In the genomic region with DNA sequence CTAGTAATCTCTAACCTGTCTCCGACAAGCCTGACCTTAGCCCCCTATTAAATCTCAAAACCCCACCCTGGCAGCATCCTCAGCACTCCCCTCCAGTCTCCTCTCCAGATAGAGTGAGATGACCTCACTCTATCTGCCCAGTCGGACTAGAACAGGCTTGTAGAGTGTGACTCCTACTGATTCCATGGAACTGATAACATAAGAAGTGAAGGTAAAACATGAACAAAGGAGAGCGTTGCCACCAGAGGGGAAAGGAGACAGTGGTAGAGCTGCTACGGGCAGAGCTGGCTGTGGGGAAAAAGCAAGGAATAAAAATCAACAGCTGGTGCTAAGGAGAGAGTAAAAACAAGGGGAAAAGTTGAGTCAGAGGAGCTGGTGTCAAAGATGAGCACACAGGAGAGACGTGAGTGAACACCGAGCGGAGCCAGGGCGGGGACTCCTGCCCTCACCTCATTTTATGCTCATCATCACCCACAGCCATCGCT, we compare ENCODE assay signal across 1 cellular context.
A peak's percentile ranks its signal among the peaks of the same experiment; 100 is the strongest.
TF ChIP-seq lines count a peak whose summit lies in the region.

No MANE protein-coding gene starts in this region.

TF ChIP-seq in HEK293, 187 proteins besides CTCF, POLR2A, EP300 and RAD21 (continued from another document and continues in another):
- TF ChIP-seq, protein P1, sequence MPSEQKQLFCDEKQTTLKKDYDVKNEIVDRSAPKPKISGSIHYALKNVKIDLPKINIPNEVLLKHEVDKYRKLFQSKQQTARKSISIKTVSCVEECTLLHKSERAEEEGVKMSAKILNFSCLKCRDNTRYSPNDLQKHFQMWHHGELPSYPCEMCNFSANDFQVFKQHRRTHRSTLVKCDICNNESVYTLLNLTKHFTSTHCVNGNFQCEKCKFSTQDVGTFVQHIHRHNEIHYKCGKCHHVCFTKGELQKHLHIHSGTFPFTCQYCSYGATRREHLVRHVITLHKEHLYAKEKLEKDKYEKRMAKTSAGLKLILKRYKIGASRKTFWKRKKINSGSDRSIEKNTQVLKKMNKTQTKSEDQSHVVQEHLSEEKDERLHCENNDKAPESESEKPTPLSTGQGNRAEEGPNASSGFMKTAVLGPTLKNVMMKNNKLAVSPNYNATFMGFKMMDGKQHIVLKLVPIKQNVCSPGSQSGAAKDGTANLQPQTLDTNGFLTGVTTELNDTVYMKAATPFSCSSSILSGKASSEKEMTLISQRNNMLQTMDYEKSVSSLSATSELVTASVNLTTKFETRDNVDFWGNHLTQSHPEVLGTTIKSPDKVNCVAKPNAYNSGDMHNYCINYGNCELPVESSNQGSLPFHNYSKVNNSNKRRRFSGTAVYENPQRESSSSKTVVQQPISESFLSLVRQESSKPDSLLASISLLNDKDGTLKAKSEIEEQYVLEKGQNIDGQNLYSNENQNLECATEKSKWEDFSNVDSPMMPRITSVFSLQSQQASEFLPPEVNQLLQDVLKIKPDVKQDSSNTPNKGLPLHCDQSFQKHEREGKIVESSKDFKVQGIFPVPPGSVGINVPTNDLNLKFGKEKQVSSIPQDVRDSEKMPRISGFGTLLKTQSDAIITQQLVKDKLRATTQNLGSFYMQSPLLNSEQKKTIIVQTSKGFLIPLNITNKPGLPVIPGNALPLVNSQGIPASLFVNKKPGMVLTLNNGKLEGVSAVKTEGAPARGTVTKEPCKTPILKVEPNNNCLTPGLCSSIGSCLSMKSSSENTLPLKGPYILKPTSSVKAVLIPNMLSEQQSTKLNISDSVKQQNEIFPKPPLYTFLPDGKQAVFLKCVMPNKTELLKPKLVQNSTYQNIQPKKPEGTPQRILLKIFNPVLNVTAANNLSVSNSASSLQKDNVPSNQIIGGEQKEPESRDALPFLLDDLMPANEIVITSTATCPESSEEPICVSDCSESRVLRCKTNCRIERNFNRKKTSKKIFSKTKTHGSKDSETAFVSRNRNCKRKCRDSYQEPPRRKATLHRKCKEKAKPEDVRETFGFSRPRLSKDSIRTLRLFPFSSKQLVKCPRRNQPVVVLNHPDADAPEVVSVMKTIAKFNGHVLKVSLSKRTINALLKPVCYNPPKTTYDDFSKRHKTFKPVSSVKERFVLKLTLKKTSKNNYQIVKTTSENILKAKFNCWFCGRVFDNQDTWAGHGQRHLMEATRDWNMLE (tag by site-specific recombination; conservative IDR thresholded peaks at IDR 0.05; ENCODE audit: low read depth): peak; percentile 11; the same call in 1 of the 2 replicates
- TF ChIP-seq EGR2 (tag by site-specific recombination; IDR thresholded peaks at IDR 0.05; ENCODE audit: low read depth) (peak; percentile 21; the same call in 1 of the 2 replicates), ZFP3 (tag by site-specific recombination; IDR thresholded peaks at IDR 0.05; ENCODE audit: low read depth) (no peak), ZNF174 (tag by site-specific recombination; IDR thresholded peaks at IDR 0.05) (no peak), ZNF239 (tag by site-specific recombination; IDR thresholded peaks at IDR 0.05) (no peak), ZNF843 (tag by site-specific recombination; IDR thresholded peaks at IDR 0.05) (peak; percentile 50; the same call in 1 of the 2 replicates), ZNF585B (tag by site-specific recombination; IDR thresholded peaks at IDR 0.05) (no peak), ZBTB17 (tag by site-specific recombination; IDR thresholded peaks at IDR 0.05) (peak; percentile 95), ZNF600 (tag by site-specific recombination; IDR thresholded peaks at IDR 0.05) (peak; percentile 90), ZNF324 (tag by site-specific recombination; IDR thresholded peaks at IDR 0.05) (peak; percentile 56; the same call in 1 of the 2 replicates), WT1 (tag by site-specific recombination; IDR thresholded peaks at IDR 0.05) (0 out of 2 replicates have a peak, but pooled peaks have one; percentile 25), ZNF24 (tag by site-specific recombination; IDR thresholded peaks at IDR 0.05) (peak; percentile 31; the same call in 1 of the 2 replicates), ZIC2 (tag by site-specific recombination; IDR thresholded peaks at IDR 0.05) (peak; percentile 60), ZNF112 (tag by site-specific recombination; IDR thresholded peaks at IDR 0.05) (no peak), ZFHX2 (tag by site-specific recombination; conservative IDR thresholded peaks at IDR 0.05) (0 out of 2 replicates have a peak, but pooled peaks have one; percentile 9), ZNF214 (tag by site-specific recombination; IDR thresholded peaks at IDR 0.05; ENCODE audit: borderline replicate concordance) (no peak), ZNF629 (tag by site-specific recombination; IDR thresholded peaks at IDR 0.05) (peak; percentile 76), ZFP37 (tag by site-specific recombination; IDR thresholded peaks at IDR 0.05) (peak; percentile 89), TRIM28 (IDR thresholded peaks at IDR 0.05; ENCODE audit: borderline replicate concordance, low read length) (peak; percentile 84), OSR2 (tag by site-specific recombination; IDR thresholded peaks at IDR 0.05) (0 out of 2 replicates have a peak, but pooled peaks have one; percentile 30), ZNF335 (tag by site-specific recombination; conservative IDR thresholded peaks at IDR 0.05) (0 out of 2 replicates have a peak, but pooled peaks have one; percentile 20), ZNF121 (tag by site-specific recombination; IDR thresholded peaks at IDR 0.05) (peak; percentile 87), REPIN1 (tag by site-specific recombination; IDR thresholded peaks at IDR 0.05; ENCODE audit: low read depth) (no peak), ZNF561 (tag by site-specific recombination; IDR thresholded peaks at IDR 0.05; ENCODE audit: borderline replicate concordance) (peak; percentile 36; the same call in 1 of the 2 replicates), ZBTB48 (tag by site-specific recombination; IDR thresholded peaks at IDR 0.05) (no peak; the same call in 1 of the 2 replicates)
- TF ChIP-seq, protein P2, sequence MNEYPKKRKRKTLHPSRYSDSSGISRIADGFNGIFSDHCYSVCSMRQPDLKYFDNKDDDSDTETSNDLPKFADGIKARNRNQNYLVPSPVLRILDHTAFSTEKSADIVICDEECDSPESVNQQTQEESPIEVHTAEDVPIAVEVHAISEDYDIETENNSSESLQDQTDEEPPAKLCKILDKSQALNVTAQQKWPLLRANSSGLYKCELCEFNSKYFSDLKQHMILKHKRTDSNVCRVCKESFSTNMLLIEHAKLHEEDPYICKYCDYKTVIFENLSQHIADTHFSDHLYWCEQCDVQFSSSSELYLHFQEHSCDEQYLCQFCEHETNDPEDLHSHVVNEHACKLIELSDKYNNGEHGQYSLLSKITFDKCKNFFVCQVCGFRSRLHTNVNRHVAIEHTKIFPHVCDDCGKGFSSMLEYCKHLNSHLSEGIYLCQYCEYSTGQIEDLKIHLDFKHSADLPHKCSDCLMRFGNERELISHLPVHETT (tag by site-specific recombination; IDR thresholded peaks at IDR 0.05): 0 out of 2 replicates have a peak, but pooled peaks have one; percentile 3
- TF ChIP-seq, protein P3, sequence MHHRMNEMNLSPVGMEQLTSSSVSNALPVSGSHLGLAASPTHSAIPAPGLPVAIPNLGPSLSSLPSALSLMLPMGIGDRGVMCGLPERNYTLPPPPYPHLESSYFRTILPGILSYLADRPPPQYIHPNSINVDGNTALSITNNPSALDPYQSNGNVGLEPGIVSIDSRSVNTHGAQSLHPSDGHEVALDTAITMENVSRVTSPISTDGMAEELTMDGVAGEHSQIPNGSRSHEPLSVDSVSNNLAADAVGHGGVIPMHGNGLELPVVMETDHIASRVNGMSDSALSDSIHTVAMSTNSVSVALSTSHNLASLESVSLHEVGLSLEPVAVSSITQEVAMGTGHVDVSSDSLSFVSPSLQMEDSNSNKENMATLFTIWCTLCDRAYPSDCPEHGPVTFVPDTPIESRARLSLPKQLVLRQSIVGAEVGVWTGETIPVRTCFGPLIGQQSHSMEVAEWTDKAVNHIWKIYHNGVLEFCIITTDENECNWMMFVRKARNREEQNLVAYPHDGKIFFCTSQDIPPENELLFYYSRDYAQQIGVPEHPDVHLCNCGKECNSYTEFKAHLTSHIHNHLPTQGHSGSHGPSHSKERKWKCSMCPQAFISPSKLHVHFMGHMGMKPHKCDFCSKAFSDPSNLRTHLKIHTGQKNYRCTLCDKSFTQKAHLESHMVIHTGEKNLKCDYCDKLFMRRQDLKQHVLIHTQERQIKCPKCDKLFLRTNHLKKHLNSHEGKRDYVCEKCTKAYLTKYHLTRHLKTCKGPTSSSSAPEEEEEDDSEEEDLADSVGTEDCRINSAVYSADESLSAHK (tag by site-specific recombination; IDR thresholded peaks at IDR 0.05): no peak
- TF ChIP-seq, protein P4, sequence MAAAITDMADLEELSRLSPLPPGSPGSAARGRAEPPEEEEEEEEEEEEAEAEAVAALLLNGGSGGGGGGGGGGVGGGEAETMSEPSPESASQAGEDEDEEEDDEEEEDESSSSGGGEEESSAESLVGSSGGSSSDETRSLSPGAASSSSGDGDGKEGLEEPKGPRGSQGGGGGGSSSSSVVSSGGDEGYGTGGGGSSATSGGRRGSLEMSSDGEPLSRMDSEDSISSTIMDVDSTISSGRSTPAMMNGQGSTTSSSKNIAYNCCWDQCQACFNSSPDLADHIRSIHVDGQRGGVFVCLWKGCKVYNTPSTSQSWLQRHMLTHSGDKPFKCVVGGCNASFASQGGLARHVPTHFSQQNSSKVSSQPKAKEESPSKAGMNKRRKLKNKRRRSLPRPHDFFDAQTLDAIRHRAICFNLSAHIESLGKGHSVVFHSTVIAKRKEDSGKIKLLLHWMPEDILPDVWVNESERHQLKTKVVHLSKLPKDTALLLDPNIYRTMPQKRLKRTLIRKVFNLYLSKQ (tag by site-specific recombination; IDR thresholded peaks at IDR 0.05; ENCODE audit: borderline replicate concordance): no peak
- TF ChIP-seq, protein P5, sequence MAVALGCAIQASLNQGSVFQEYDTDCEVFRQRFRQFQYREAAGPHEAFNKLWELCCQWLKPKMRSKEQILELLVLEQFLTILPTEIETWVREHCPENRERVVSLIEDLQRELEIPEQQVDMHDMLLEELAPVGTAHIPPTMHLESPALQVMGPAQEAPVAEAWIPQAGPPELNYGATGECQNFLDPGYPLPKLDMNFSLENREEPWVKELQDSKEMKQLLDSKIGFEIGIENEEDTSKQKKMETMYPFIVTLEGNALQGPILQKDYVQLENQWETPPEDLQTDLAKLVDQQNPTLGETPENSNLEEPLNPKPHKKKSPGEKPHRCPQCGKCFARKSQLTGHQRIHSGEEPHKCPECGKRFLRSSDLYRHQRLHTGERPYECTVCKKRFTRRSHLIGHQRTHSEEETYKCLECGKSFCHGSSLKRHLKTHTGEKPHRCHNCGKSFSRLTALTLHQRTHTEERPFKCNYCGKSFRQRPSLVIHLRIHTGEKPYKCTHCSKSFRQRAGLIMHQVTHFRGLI (tag by site-specific recombination; IDR thresholded peaks at IDR 0.05): no peak
- TF ChIP-seq, protein P6, sequence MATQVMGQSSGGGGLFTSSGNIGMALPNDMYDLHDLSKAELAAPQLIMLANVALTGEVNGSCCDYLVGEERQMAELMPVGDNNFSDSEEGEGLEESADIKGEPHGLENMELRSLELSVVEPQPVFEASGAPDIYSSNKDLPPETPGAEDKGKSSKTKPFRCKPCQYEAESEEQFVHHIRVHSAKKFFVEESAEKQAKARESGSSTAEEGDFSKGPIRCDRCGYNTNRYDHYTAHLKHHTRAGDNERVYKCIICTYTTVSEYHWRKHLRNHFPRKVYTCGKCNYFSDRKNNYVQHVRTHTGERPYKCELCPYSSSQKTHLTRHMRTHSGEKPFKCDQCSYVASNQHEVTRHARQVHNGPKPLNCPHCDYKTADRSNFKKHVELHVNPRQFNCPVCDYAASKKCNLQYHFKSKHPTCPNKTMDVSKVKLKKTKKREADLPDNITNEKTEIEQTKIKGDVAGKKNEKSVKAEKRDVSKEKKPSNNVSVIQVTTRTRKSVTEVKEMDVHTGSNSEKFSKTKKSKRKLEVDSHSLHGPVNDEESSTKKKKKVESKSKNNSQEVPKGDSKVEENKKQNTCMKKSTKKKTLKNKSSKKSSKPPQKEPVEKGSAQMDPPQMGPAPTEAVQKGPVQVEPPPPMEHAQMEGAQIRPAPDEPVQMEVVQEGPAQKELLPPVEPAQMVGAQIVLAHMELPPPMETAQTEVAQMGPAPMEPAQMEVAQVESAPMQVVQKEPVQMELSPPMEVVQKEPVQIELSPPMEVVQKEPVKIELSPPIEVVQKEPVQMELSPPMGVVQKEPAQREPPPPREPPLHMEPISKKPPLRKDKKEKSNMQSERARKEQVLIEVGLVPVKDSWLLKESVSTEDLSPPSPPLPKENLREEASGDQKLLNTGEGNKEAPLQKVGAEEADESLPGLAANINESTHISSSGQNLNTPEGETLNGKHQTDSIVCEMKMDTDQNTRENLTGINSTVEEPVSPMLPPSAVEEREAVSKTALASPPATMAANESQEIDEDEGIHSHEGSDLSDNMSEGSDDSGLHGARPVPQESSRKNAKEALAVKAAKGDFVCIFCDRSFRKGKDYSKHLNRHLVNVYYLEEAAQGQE (tag by site-specific recombination; IDR thresholded peaks at IDR 0.05): 0 out of 2 replicates have a peak, but pooled peaks have one; percentile 5
- TF ChIP-seq, protein P7, sequence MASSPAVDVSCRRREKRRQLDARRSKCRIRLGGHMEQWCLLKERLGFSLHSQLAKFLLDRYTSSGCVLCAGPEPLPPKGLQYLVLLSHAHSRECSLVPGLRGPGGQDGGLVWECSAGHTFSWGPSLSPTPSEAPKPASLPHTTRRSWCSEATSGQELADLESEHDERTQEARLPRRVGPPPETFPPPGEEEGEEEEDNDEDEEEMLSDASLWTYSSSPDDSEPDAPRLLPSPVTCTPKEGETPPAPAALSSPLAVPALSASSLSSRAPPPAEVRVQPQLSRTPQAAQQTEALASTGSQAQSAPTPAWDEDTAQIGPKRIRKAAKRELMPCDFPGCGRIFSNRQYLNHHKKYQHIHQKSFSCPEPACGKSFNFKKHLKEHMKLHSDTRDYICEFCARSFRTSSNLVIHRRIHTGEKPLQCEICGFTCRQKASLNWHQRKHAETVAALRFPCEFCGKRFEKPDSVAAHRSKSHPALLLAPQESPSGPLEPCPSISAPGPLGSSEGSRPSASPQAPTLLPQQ (tag by site-specific recombination; IDR thresholded peaks at IDR 0.05): peak; percentile 57; the same call in 1 of the 2 replicates
- TF ChIP-seq, protein P8, sequence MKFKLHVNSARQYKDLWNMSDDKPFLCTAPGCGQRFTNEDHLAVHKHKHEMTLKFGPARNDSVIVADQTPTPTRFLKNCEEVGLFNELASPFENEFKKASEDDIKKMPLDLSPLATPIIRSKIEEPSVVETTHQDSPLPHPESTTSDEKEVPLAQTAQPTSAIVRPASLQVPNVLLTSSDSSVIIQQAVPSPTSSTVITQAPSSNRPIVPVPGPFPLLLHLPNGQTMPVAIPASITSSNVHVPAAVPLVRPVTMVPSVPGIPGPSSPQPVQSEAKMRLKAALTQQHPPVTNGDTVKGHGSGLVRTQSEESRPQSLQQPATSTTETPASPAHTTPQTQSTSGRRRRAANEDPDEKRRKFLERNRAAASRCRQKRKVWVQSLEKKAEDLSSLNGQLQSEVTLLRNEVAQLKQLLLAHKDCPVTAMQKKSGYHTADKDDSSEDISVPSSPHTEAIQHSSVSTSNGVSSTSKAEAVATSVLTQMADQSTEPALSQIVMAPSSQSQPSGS (tag by site-specific recombination; IDR thresholded peaks at IDR 0.05; ENCODE audit: low read depth): peak; percentile 93
- TF ChIP-seq, protein P9, sequence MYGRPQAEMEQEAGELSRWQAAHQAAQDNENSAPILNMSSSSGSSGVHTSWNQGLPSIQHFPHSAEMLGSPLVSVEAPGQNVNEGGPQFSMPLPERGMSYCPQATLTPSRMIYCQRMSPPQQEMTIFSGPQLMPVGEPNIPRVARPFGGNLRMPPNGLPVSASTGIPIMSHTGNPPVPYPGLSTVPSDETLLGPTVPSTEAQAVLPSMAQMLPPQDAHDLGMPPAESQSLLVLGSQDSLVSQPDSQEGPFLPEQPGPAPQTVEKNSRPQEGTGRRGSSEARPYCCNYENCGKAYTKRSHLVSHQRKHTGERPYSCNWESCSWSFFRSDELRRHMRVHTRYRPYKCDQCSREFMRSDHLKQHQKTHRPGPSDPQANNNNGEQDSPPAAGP (tag by site-specific recombination; IDR thresholded peaks at IDR 0.05): peak; percentile 39; the same call in 1 of the 2 replicates
